Comparison of ENCODE assay signal across 25 cellular contexts in the genomic region with DNA sequence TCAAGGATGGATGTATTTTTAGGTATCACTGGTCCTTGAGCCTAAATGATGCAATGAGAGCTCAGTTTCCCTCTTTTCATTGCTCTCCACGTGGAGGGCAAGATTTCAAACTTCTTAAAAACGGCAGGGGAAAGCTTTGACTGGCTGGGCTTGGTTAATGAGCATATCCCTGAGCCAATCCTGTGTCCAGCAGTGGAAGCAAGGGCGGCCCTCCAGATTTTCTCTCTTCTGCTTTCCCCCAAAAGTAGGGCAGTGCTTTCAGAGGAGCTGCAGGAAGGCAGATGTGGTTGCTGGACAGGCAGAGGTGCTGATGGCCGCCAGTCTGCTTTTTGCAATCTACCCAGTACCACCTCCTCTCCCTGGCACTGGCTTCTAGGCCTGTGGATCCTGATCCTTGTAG.
"Had no signal": no experiment of that assay in that cellular context is flagged by ENCODE, and none has a peak within 500 bp of the region (broad histone marks: within the 10 kb centered on the region; RNA-seq: fewer than 3 reads in every experiment).

No MANE protein-coding gene starts in this region.

- H3K4me3 Mint-ChIP-seq: effector memory CD8-positive, alpha-beta T cell; immature natural killer cell; mesothelial cell of epicardium; naive thymus-derived CD4-positive, alpha-beta T cell; nephron; stimulated activated effector memory CD8-positive, alpha-beta T cell treated with anti-CD3 and anti-CD28 coated beads, Interleukin-12 subunit alpha, Interleukin-12 subunit beta, amount 100 ng/mL, for 72 hours; type B pancreatic cell had no signal

- H3K9ac ChIP-seq: neural progenitor cell had no signal

- H3K36me3 ChIP-seq: left ventricle myocardium inferior, lower lobe of right lung, neural progenitor cell, sigmoid colon, stomach, tibial artery had no signal

- H3K27ac ChIP-seq: left ventricle myocardium inferior, lower lobe of right lung, neural progenitor cell, psoas muscle, sigmoid colon, stomach, testis, tibial artery had no signal

- H3K36me3 Mint-ChIP-seq: immature natural killer cell; mesothelial cell of epicardium; naive thymus-derived CD4-positive, alpha-beta T cell; neural progenitor cell; stimulated activated effector memory CD8-positive, alpha-beta T cell treated with anti-CD3 and anti-CD28 coated beads, Interleukin-12 subunit alpha, Interleukin-12 subunit beta, amount 100 ng/mL, for 72 hours; type B pancreatic cell had no signal

- H2AFZ ChIP-seq: neural progenitor cell had no signal

- H3K4me2 ChIP-seq: neural progenitor cell had no signal

- H3K9me3 Mint-ChIP-seq: effector memory CD8-positive, alpha-beta T cell; immature natural killer cell; mesothelial cell of epicardium; nephron; neural progenitor cell; stimulated activated effector memory CD8-positive, alpha-beta T cell treated with anti-CD3 and anti-CD28 coated beads, Interleukin-12 subunit alpha, Interleukin-12 subunit beta, amount 100 ng/mL, for 72 hours; type B pancreatic cell had no signal

- H3K27me3 ChIP-seq: testis had no signal

- FAIRE-seq: frontal cortex had no signal

- H3K4me3 ChIP-seq: left ventricle myocardium inferior, lower lobe of right lung, neural progenitor cell, psoas muscle, sigmoid colon, stomach, testis, tibial artery had no signal

- H3K4me1 ChIP-seq: left ventricle myocardium inferior, lower lobe of right lung, neural progenitor cell, psoas muscle, sigmoid colon, stomach, testis, tibial artery had no signal

- H3K9me3 ChIP-seq: left ventricle myocardium inferior, lower lobe of right lung, psoas muscle, sigmoid colon, stomach, testis, tibial artery had no signal

- ATAC-seq: effector memory CD8-positive, alpha-beta T cell; left colon; lower lobe of right lung; naive thymus-derived CD4-positive, alpha-beta T cell; psoas muscle; right cardiac atrium; stimulated activated effector memory CD8-positive, alpha-beta T cell treated with anti-CD3 and anti-CD28 coated beads, Interleukin-12 subunit alpha, Interleukin-12 subunit beta, amount 100 ng/mL, for 72 hours had no signal

- DNase-seq: cortex of kidney; effector memory CD8-positive, alpha-beta T cell; hypothalamus; immature natural killer cell; islet precursor cell; kidney glomerular epithelial cell; left colon; left ventricle myocardium inferior; lower lobe of right lung; naive thymus-derived CD4-positive, alpha-beta T cell; psoas muscle; right cardiac atrium; sigmoid colon; stimulated activated CD4-positive, alpha-beta T cell treated with anti-CD3 and anti-CD28 coated beads, Interleukin-2, amount 100 ng/mL, for 24 hours; stimulated activated CD4-positive, alpha-beta T cell treated with anti-CD3 and anti-CD28 coated beads, Interleukin-4, amount 100 ng/mL, for 24 hours; stimulated activated naive CD4-positive, alpha-beta T cell treated with Interleukin-2 at 50 U/mL for 16 hours; stomach; testis; tibial artery had no signal

- H3K27ac Mint-ChIP-seq: effector memory CD8-positive, alpha-beta T cell; immature natural killer cell; mesothelial cell of epicardium; naive thymus-derived CD4-positive, alpha-beta T cell; nephron; neural progenitor cell; stimulated activated effector memory CD8-positive, alpha-beta T cell treated with anti-CD3 and anti-CD28 coated beads, Interleukin-12 subunit alpha, Interleukin-12 subunit beta, amount 100 ng/mL, for 72 hours; type B pancreatic cell had no signal

- H3K4me1 Mint-ChIP-seq: immature natural killer cell; naive thymus-derived CD4-positive, alpha-beta T cell; nephron; stimulated activated effector memory CD8-positive, alpha-beta T cell treated with anti-CD3 and anti-CD28 coated beads, Interleukin-12 subunit alpha, Interleukin-12 subunit beta, amount 100 ng/mL, for 72 hours had no signal
